In genomic region chr2:160165996-160166395, GRCh38 we compare ENCODE assay signal across 21 cellular contexts. TPM values are rescaled to one million over a fixed set of nuclear protein-coding genes. Genes with fewer than 3 reads are reported as not detected.
"Had no signal": no experiment of that assay in that cellular context is flagged by ENCODE, and none has a peak within 500 bp of the region (broad histone marks: within the 10 kb centered on the region; RNA-seq: fewer than 3 reads in every experiment).

No MANE protein-coding gene starts in this region.

- H3K27me3 ChIP-seq: colonic mucosa, dorsolateral prefrontal cortex, esophagus squamous epithelium, gastrocnemius medialis, sigmoid colon had no signal

- H3K27ac ChIP-seq: colonic mucosa, dorsolateral prefrontal cortex, esophagus squamous epithelium, sigmoid colon had no signal

- H3K36me3 ChIP-seq: colonic mucosa, gastrocnemius medialis, sigmoid colon had no signal

- ATAC-seq: effector memory CD8-positive, alpha-beta T cell; gastrocnemius medialis; left ventricle myocardium superior; T-helper 17 cell had no signal

- H3K27ac Mint-ChIP-seq: activated CD4-positive, alpha-beta memory T cell treated with anti-CD3 and anti-CD28 coated beads for 36 hours; effector memory CD8-positive, alpha-beta T cell; nephron progenitor cell; T-helper 17 cell had no signal

- DNase-seq: activated CD4-positive, alpha-beta memory T cell treated with anti-CD3 and anti-CD28 coated beads for 36 hours; activated CD4-positive, alpha-beta T cell treated with anti-CD3 and anti-CD28 coated beads for 48 hours; activated gamma-delta T cell; activated naive CD4-positive, alpha-beta T cell treated with anti-CD3 and anti-CD28 coated beads, Interleukin-2, amount 50 U/mL, for 16 hours; aorta; colonic mucosa; dorsolateral prefrontal cortex; effector memory CD8-positive, alpha-beta T cell; esophagus squamous epithelium; gastrocnemius medialis; hypothalamus; left ventricle myocardium superior; nephron progenitor cell; sigmoid colon; stimulated activated CD4-positive, alpha-beta T cell treated with anti-CD3 and anti-CD28 coated beads, Interleukin-2, amount 100 ng/mL, for 48 hours; stimulated activated naive CD4-positive, alpha-beta T cell treated with Interleukin-2 at 50 U/mL for 16 hours; SW 1271; T-helper 17 cell had no signal

- H3K9me3 Mint-ChIP-seq: activated CD4-positive, alpha-beta memory T cell treated with anti-CD3 and anti-CD28 coated beads for 36 hours; central memory CD8-positive, alpha-beta T cell; effector memory CD8-positive, alpha-beta T cell; nephron progenitor cell had no signal

- H3K4me3 Mint-ChIP-seq: activated CD4-positive, alpha-beta memory T cell treated with anti-CD3 and anti-CD28 coated beads for 36 hours; central memory CD8-positive, alpha-beta T cell; effector memory CD8-positive, alpha-beta T cell; nephron progenitor cell; T-helper 17 cell had no signal

- H3K4me1 ChIP-seq: colonic mucosa, esophagus squamous epithelium, gastrocnemius medialis, sigmoid colon had no signal

- H3K4me1 Mint-ChIP-seq: central memory CD8-positive, alpha-beta T cell; T-helper 17 cell had no signal

- FAIRE-seq: islet of Langerhans had no signal

- H3K36me3 Mint-ChIP-seq: activated CD4-positive, alpha-beta memory T cell treated with anti-CD3 and anti-CD28 coated beads for 36 hours had no signal

- H3K4me3 ChIP-seq: colonic mucosa, dorsolateral prefrontal cortex, esophagus squamous epithelium, gastrocnemius medialis, sigmoid colon had no signal

- H3K27me3 Mint-ChIP-seq: T-helper 17 cell had no signal

- H3K9me3 ChIP-seq: colonic mucosa, esophagus squamous epithelium, gastrocnemius medialis, sigmoid colon had no signal

RNA-seq across cellular contexts. Expression of gene ITGB6, which starts 34.1 kb away (rescaled TPM):
- total RNA-seq: activated CD4-positive, alpha-beta memory T cell treated with anti-CD3 and anti-CD28 coated beads for 36 hours; dorsolateral prefrontal cortex; mononuclear cell; sigmoid colon; T-helper 17 cell had no signal
